In the genomic region with DNA sequence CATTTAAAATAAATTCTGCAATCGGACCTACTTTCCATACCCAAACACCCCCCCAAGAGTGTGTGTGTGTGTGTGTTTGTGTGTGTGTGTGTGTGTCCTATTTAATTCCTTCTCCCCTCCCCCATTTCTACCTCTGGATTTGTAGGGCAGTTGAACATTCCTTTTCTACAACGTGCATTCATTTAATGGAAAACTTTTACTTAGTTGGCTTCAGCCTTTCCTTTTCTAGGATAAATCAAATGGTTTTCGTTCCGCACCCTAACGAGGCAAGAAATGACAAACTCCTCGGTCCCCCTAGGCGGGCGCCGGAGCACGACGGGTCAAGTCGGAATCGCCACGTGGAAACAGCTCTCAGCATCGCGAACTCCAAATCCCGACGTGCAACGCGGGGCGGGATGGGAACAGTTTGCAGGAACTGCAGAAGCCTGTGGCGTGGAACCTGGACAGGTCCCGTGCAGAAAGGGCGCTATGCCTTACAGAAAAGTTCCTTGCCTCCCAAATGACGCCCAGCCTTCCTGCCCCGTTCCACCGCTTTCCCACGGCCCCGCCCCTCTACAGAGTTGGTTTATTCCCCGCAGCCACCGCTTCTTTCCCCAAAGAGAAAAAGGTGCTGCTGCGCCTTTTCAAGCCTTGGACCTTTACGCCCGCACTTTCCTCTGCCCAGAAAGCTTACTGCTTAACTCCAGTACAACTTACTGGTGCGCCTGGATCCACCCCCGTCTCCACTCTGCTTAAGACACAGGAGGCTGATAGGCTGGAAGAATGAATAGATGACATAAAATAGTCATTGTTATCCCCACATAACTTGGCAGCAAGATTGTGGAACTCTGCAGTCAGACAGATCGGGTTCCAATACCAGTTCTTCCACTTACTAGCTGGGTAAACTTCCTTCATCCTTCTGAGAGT, we compare ENCODE assay signal across 1 cellular context.
A peak's percentile ranks its signal among the peaks of the same experiment; 100 is the strongest.
TF ChIP-seq lines count a peak whose summit lies in the region.

No MANE protein-coding gene starts in this region.

TF ChIP-seq in HepG2, 621 proteins besides CTCF, POLR2A, EP300 and RAD21 (continued from another document):
- TF ChIP-seq KLF9 (CRISPR knock-in tag; IDR thresholded peaks at IDR 0.05; ENCODE audit: low read depth) = peak; percentile 24; the same call in 1 of the 2 replicates
- peak; percentile 58 for TF ChIP-seq TBX2 (CRISPR knock-in tag; IDR thresholded peaks at IDR 0.05; ENCODE audit: borderline replicate concordance)
- TF ChIP-seq PAWR (CRISPR knock-in tag; IDR thresholded peaks at IDR 0.05; ENCODE audit: borderline replicate concordance) = no peak
- no peak; the same call in 1 of the 2 replicates for TF ChIP-seq MIER3 (CRISPR knock-in tag; IDR thresholded peaks at IDR 0.05; ENCODE audit: borderline replicate concordance)
- TF ChIP-seq ISX (CRISPR knock-in tag; conservative IDR thresholded peaks at IDR 0.05) = no peak
- TF ChIP-seq, protein P1, sequence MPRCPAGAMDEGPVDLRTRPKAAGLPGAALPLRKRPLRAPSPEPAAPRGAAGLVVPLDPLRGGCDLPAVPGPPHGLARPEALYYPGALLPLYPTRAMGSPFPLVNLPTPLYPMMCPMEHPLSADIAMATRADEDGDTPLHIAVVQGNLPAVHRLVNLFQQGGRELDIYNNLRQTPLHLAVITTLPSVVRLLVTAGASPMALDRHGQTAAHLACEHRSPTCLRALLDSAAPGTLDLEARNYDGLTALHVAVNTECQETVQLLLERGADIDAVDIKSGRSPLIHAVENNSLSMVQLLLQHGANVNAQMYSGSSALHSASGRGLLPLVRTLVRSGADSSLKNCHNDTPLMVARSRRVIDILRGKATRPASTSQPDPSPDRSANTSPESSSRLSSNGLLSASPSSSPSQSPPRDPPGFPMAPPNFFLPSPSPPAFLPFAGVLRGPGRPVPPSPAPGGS (CRISPR knock-in tag; IDR thresholded peaks at IDR 0.05) = peak; percentile 59; the same call in 1 of the 2 replicates
- peak; percentile 19; the same call in 1 of the 2 replicates for TF ChIP-seq ZNF780A (CRISPR knock-in tag; IDR thresholded peaks at IDR 0.05)
- peak; percentile 19; the same call in 1 of the 2 replicates for TF ChIP-seq FOXA3 (CRISPR knock-in tag; IDR thresholded peaks at IDR 0.05)
- peak; percentile 90; the same call in 1 of the 2 replicates for TF ChIP-seq YEATS4 (CRISPR knock-in tag; IDR thresholded peaks at IDR 0.05; ENCODE audit: borderline replicate concordance)
- TF ChIP-seq TCF7 (IDR thresholded peaks at IDR 0.05; ENCODE audit: low read depth) = no peak
- TF ChIP-seq ZNF281 (CRISPR knock-in tag; IDR thresholded peaks at IDR 0.05; ENCODE audit: borderline replicate concordance) = peak; percentile 49; the same call in 1 of the 2 replicates
TF ChIP-seq in HepG2: peak in this region for 244.
